In the genomic region with DNA sequence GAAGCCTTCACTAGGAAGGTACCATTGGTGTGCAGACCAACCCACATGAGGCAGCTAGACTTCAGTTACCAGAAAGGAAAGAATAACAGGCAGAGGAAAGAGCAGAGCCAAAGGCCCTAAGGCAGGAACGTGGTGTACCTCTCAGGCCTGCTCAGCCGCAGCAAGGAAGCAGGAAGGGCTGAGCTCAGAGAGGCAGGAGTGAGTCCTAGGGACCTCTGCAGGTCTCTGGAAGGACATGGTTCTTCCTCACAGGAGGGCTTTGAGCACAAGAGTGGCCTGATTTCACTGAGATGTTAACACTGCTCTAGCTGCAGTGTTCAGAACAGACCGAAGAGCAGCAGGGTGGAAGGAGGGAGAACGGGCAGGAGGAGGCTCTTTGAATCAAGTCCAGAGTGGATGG, we compare ENCODE assay signal across 20 cellular contexts.
DNase-seq lines count a peak whose midpoint lies in the region; ATAC-seq and TF ChIP-seq lines count a peak whose summit lies in the region.
"Had no signal": no experiment of that assay in that cellular context is flagged by ENCODE, and none has a peak within 500 bp of the region (broad histone marks: within the 10 kb centered on the region; RNA-seq: fewer than 3 reads in every experiment).

No MANE protein-coding gene starts in this region.

- peaks cover 3% of the 10 kb centered on the region for H3K36me3 Mint-ChIP-seq in memory B cell
- H3K36me3 Mint-ChIP-seq: activated CD4-positive, alpha-beta memory T cell treated with anti-CD3 and anti-CD28 coated beads for 36 hours; CD8-positive, alpha-beta memory T cell; T-cell had no signal

- H3K79me2 ChIP-seq in Loucy (ENCODE audit: insufficient read depth, low read length) (no peaks in the 10 kb centered on the region), mammary epithelial cell (ENCODE audit: insufficient read depth, low read length) (no peaks in the 10 kb centered on the region)
- H3K79me2 ChIP-seq: hepatocyte had no signal

- no peaks in the 10 kb centered on the region for H4K20me1 ChIP-seq in Loucy (ENCODE audit: insufficient read depth, low read length, poor library complexity, severe bottlenecking)
- no peaks in the 10 kb centered on the region for H4K20me1 ChIP-seq in mammary epithelial cell (ENCODE audit: insufficient read depth, low read length)

- TF ChIP-seq CTCF in Loucy (conservative IDR thresholded peaks at IDR 0.05; ENCODE audit: low read length) (no peak), mammary epithelial cell (conservative IDR thresholded peaks at IDR 0.05 in 1 of 2, IDR thresholded peaks at IDR 0.05 in 1 of 2; ENCODE audit: extremely low read depth in 1 of 2, insufficient read depth in 1 of 2, low read depth in 1 of 2, low read length in 2 of 2) (no peak), left lung (IDR thresholded peaks at IDR 0.05) (no peak)

- H3K36me3 ChIP-seq in Loucy (ENCODE audit: insufficient read depth, low read length) (no peaks in the 10 kb centered on the region), mammary epithelial cell (ENCODE audit: insufficient read depth, low read length) (no peaks in the 10 kb centered on the region), stomach smooth muscle (ENCODE audit: control insufficient read depth in 2 of 2, insufficient read depth in 2 of 2, low read length in 2 of 2) (no peaks in the 10 kb centered on the region), left lung (no peaks in the 10 kb centered on the region)
- H3K36me3 ChIP-seq: ascending aorta, tibial nerve had no signal

- H3K27ac ChIP-seq in mammary epithelial cell (ENCODE audit: insufficient read depth, low read depth, low read length): no peak overlapping the region
- peak overlapping the region; percentile 53 for H3K27ac ChIP-seq in stomach smooth muscle (ENCODE audit: low read length)
- H3K27ac ChIP-seq in left lung: no peak overlapping the region
- H3K27ac ChIP-seq: hepatocyte, KMS-11, tibial nerve had no signal

- H2AFZ ChIP-seq in Loucy (ENCODE audit: low read length) (peak overlapping the region; percentile 75), mammary epithelial cell (ENCODE audit: low read depth, low read length) (peak overlapping the region; percentile 77)
- H2AFZ ChIP-seq: hepatocyte had no signal

- 30% methylated on average over 4 of the region's 4 CpGs for WGBS in mammary epithelial cell (ENCODE audit: low coverage, missing lambda C conversion rate)

- H3K4me2 ChIP-seq in Loucy (ENCODE audit: low read depth, low read length, poor library complexity, severe bottlenecking) (no peak overlapping the region), mammary epithelial cell (ENCODE audit: insufficient read depth, low read depth, low read length) (no peak overlapping the region)
- H3K4me2 ChIP-seq: hepatocyte, KMS-11 had no signal

- peak overlapping the region; percentile 2 for H3K4me3 Mint-ChIP-seq in memory B cell
- H3K4me3 Mint-ChIP-seq: activated CD4-positive, alpha-beta memory T cell treated with anti-CD3 and anti-CD28 coated beads for 36 hours; CD8-positive, alpha-beta memory T cell; T-cell had no signal

- no peak for ATAC-seq in memory B cell (ENCODE audit: low read depth)
- ATAC-seq in left lung: no peak
- ATAC-seq: T-cell had no signal

- H3K27ac Mint-ChIP-seq in memory B cell: no peak overlapping the region
- H3K27ac Mint-ChIP-seq: activated CD4-positive, alpha-beta memory T cell treated with anti-CD3 and anti-CD28 coated beads for 36 hours; CD8-positive, alpha-beta memory T cell; T-cell had no signal

- H3K9ac ChIP-seq in Loucy (ENCODE audit: low read depth, low read length, poor library complexity, severe bottlenecking) (no peak overlapping the region), mammary epithelial cell (ENCODE audit: insufficient read depth, low read length) (no peak overlapping the region), stomach smooth muscle (ENCODE audit: low read length in 2 of 2) (peak overlapping the region; percentile 31 to 55)
- H3K9ac ChIP-seq: KMS-11 had no signal

- DNase-seq in mammary epithelial cell (no peak), memory B cell (ENCODE audit: low spot score in 2 of 2) (no peak), GM19240 (ENCODE audit: insufficient read length, low spot score) (no peak), NCI-H1092 (lab: John Stamatoyannopoulos, UW) (no peak), hepatic stellate cell (ENCODE audit: low spot score) (no peak), left lung (no peak)
- DNase-seq: activated CD4-positive, alpha-beta memory T cell treated with anti-CD3 and anti-CD28 coated beads for 36 hours; activated naive CD4-positive, alpha-beta T cell; activated T-cell treated with anti-CD3 and anti-CD28 coated beads, Interleukin-2, amount 50 U/mL, for 1 hour; CD8-positive, alpha-beta memory T cell; DMS79 treated with DMSO at 0.1 percent for 48 hours; NCI-H2171; SHP77 treated with DMSO at 0.1 percent for 48 hours; T-cell had no signal

- in situ Hi-C loops in mammary epithelial cell (cut with MboI; ENCODE audit: low sequenced_read_pairs in 2 of 2): no loop called here

- H3K4me3 ChIP-seq in Loucy (ENCODE audit: low read length, poor library complexity, severe bottlenecking) (no peak overlapping the region), mammary epithelial cell (replicated peaks in 1 of 3; ENCODE audit: insufficient read depth in 1 of 3, low read depth in 2 of 3, low read length in 3 of 3) (no peak overlapping the region), stomach smooth muscle (ENCODE audit: low read length in 2 of 2) (peak overlapping the region in 1 of 2 donors; percentile 29), left lung (no peak overlapping the region)
- H3K4me3 ChIP-seq: ascending aorta, hepatocyte, tibial nerve had no signal

- H3F3A ChIP-seq in Loucy (ENCODE audit: low read depth): no peaks in the 10 kb centered on the region; the same call in 1 of the 2 replicates

- no TSS peak for BruUV-seq in mammary epithelial cell (replicated peaks; lab: Mats Ljungman, UMichigan)

- intact Hi-C loops in mammary epithelial cell (cut with micrococcal nuclease): no loop called here
- intact Hi-C loops in left lung (cut with DNase I): no loop called here

- H3K27me3 Mint-ChIP-seq in memory B cell: peaks cover 6% of the 10 kb centered on the region

- no peaks in the 10 kb centered on the region for H3K9me3 ChIP-seq in Loucy (ENCODE audit: insufficient read depth, low read depth, low read length)
- no peaks in the 10 kb centered on the region for H3K9me3 ChIP-seq in mammary epithelial cell (replicated peaks; ENCODE audit: insufficient read depth, low read length)
- H3K9me3 ChIP-seq in stomach smooth muscle (ENCODE audit: control insufficient read depth in 2 of 2, low read length in 2 of 2): no peaks in the 10 kb centered on the region
- no peaks in the 10 kb centered on the region for H3K9me3 ChIP-seq in left lung
- H3K9me3 ChIP-seq: ascending aorta, tibial nerve had no signal

- H3K4me1 Mint-ChIP-seq in memory B cell: peaks cover 4% of the 10 kb centered on the region

- H3K4me1 ChIP-seq in Loucy (ENCODE audit: insufficient read depth, low read length, poor library complexity, severe bottlenecking) (peaks cover 38% of the 10 kb centered on the region), mammary epithelial cell (ENCODE audit: insufficient read depth, low read length) (peaks cover 4% of the 10 kb centered on the region), stomach smooth muscle (ENCODE audit: control insufficient read depth, insufficient read depth, low read length) (peaks cover 17% of the 10 kb centered on the region), left lung (no peaks in the 10 kb centered on the region)

- dilution Hi-C loops in mammary epithelial cell (cut with HindIII; ENCODE audit: low sequenced_read_pairs): no loop called here

- CTCF ChIA-PET in mammary epithelial cell (lab: Charles Lee; ENCODE audit: low non-redundant PET): no interaction called here

- no peaks in the 10 kb centered on the region for H3K9me3 Mint-ChIP-seq in memory B cell
- H3K9me3 Mint-ChIP-seq: activated CD4-positive, alpha-beta memory T cell treated with anti-CD3 and anti-CD28 coated beads for 36 hours; T-cell had no signal

- H3K27me3 ChIP-seq in Loucy (ENCODE audit: insufficient read depth, low read length, poor library complexity, severe bottlenecking): no peaks in the 10 kb centered on the region
- peaks cover 2% of the 10 kb centered on the region for H3K27me3 ChIP-seq in mammary epithelial cell (ENCODE audit: insufficient read depth, low read length)
- H3K27me3 ChIP-seq in stomach smooth muscle (ENCODE audit: control insufficient read depth in 1 of 2, insufficient read depth in 2 of 2, low read length in 2 of 2): no peaks in the 10 kb centered on the region
- H3K27me3 ChIP-seq in left lung: no peaks in the 10 kb centered on the region
- H3K27me3 ChIP-seq: ascending aorta, hepatocyte, tibial nerve had no signal

- no peaks in the 10 kb centered on the region for H3K9me2 ChIP-seq in Loucy (replicated peaks; ENCODE audit: low read depth, low read length)

Comparison
In these comparisons a context has a peak if more than half of its experiments do, and no peak if none do; other contexts are left out.
1. H3K9ac ChIP-seq: peak in stomach smooth muscle (2 of 2); none in Loucy (single experiment) and mammary epithelial cell (single experiment).